Comparison of ENCODE assay signal across 10 cellular contexts in the genomic region with DNA sequence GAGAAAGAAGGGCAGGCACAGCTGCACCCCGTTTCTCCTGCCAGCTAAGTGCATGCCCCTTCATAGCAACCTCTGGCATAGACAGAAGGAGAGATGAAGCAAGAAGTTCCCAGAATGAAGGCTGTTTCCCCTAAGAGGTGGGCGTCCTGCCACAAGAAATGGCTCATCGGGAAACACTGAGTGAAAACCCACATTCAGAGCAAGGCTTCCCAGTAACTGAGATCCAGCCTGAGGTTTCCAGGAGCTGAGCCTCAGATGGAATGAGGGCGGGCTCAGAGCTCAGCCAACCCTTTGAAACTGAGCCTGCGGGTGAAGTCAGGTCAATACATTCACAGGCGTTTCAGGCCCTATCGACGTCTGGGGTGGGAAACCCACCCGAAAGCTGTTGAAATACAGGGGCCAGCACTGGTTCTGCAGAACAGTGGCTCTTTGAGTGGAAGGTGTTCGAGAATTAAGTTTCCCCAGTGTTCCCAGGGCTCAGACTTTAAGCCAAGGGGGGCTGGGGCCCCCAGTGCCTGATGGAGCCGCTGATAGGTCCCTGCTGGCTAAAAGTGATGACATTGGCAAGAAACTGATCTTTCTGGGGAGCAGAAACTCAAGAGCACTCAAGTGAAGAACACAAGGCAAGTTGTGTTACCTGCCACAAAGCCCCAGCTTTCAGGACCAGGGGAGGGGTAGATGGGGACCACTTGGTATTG.
DNase-seq lines count a peak whose midpoint lies in the region; ATAC-seq, FAIRE-seq and TF ChIP-seq lines count a peak whose summit lies in the region.
"Had no signal": no experiment of that assay in that cellular context is flagged by ENCODE, and none has a peak within 500 bp of the region (broad histone marks: within the 10 kb centered on the region; RNA-seq: fewer than 3 reads in every experiment).

No MANE protein-coding gene starts in this region.

- H3K4me3 ChIP-seq in A549: no peak overlapping the region

- intact Hi-C loops in Right ventricle myocardium superior (cut with DNase I): no loop called here

- no peaks in the 10 kb centered on the region for H3K4me1 ChIP-seq in A549

- H3K27ac ChIP-seq in A549: no peak overlapping the region

- CTCF ChIA-PET in A549 (lab: Yijun Ruan, JAX): interaction anchor here (0.6 to 1.5 kb wide), 3 partner anchors 11 to 652 kb away, joined by 3 to 4 read pairs (median 4); no protein-coding TSS in a partner anchor

- no peak overlapping the region for H3K4me2 ChIP-seq in A549

- TF ChIP-seq POLR2A in A549 (IDR thresholded peaks at IDR 0.05; ENCODE audit: low read length): no peak

- 0 out of 3 replicates have a peak, but pooled peaks cover 2% of the 10 kb centered on the region for H3K9me3 ChIP-seq in A549

- POLR2A ChIA-PET in A549 (lab: Yijun Ruan, JAX): no interaction called here

- TF ChIP-seq RAD21 in A549 (conservative IDR thresholded peaks at IDR 0.05 in 1 of 2, IDR thresholded peaks at IDR 0.05 in 1 of 2): no peak

- no peak for TF ChIP-seq CTCF in A549 (IDR thresholded peaks at IDR 0.05)

- FAIRE-seq in A549 (lab: Jason Lieb, UNC): no peak

- no peak for TF ChIP-seq EP300 in A549 (IDR thresholded peaks at IDR 0.05)

- no peak for ATAC-seq in A549
- peak; percentile 89 for ATAC-seq in Right ventricle myocardium superior (ENCODE audit: poor library complexity)
- no peak for ATAC-seq in HG03442 (IDR thresholded peaks at IDR 0.05; ENCODE audit: unreplicated experiment)
- no peak for ATAC-seq in GM21737 (IDR thresholded peaks at IDR 0.05; ENCODE audit: unreplicated experiment)
- ATAC-seq: Panc1 had no signal

- DNase-seq in A549 (ENCODE audit: low read depth in 1 of 2, low spot score in 1 of 2): no peak
- peak; percentile 39 for DNase-seq in RPMI7951 (ENCODE audit: low read depth)
- DNase-seq in Right ventricle myocardium superior: peak; percentile 78
- peak; percentile 18 for DNase-seq in occipital lobe (lab: John Stamatoyannopoulos, UW)
- DNase-seq in NCI-H82 (lab: John Stamatoyannopoulos, UW): no peak
- no peak for DNase-seq in NCI-H524 (lab: John Stamatoyannopoulos, UW)
- DNase-seq: DMS 273 treated with DMSO at 0.1 percent for 48 hours had no signal

- WGBS in A549 (ENCODE audit: missing lambda C conversion rate): 51% methylated on average over 11 of the region's 11 CpGs

TF ChIP-seq in A549, 52 proteins besides CTCF, POLR2A, EP300 and RAD21:
- TF ChIP-seq MAFK (IDR thresholded peaks at IDR 0.05; ENCODE audit: partially characterized antibody) (peak; percentile 26), NFE2L2 (conservative IDR thresholded peaks at IDR 0.05; ENCODE audit: low read length) (no peak)

Comparison
In these comparisons a context has a peak if more than half of its experiments do, and no peak if none do; other contexts are left out.
1. DNase-seq: peak in RPMI7951 (single experiment), Right ventricle myocardium superior (single experiment) and occipital lobe (single experiment); none in A549 (0 of 2), NCI-H82 (single experiment) and NCI-H524 (0 of 2).